Comparison of ENCODE assay signal across 8 cellular contexts in genomic region chr20:13261460-13262301, GRCh38. TPM values are rescaled to one million over a fixed set of nuclear protein-coding genes. Genes with fewer than 3 reads are reported as not detected.
A peak's percentile ranks its signal among the peaks of the same experiment; 100 is the strongest.
DNase-seq lines count a peak whose midpoint lies in the region; ATAC-seq and TF ChIP-seq lines count a peak whose summit lies in the region.

No MANE protein-coding gene starts in this region.

- intact Hi-C loops in left cardiac atrium (cut with DNase I) = loop anchor here in 1 of 2 donors (5.0 kb wide), 1 partner anchor 144 kb away; no protein-coding TSS in a partner anchor

- H3K27ac ChIP-seq in C4-2B = no peak overlapping the region

- TF ChIP-seq CTCF in C4-2B (conservative IDR thresholded peaks at IDR 0.05) = peak; percentile 81

- peak; percentile 76 for DNase-seq in RPMI7951 (ENCODE audit: low read depth)
- DNase-seq in activated effector memory CD4-positive, alpha-beta T cell treated with anti-CD3 and anti-CD28 coated beads, Interleukin-2, amount 50 U/mL, for 16 hours = peak; percentile 87
- DNase-seq in left cardiac atrium = peak; percentile 61
- DNase-seq in stimulated activated CD4-positive, alpha-beta T cell treated with anti-CD3 and anti-CD28 coated beads, Interleukin-12 subunit alpha, Interleukin-12 subunit beta, amount 100 ng/mL, for 24 hours (ENCODE audit: low read depth in 2 of 2) = peak; percentile 35 to 60
- DNase-seq in NOMO-1 treated with DMSO at 0.1 percent for 48 hours (lab: John Stamatoyannopoulos, UW; ENCODE audit: unreplicated experiment) = no peak

- peak; percentile 76 for ATAC-seq in GM18909 (IDR thresholded peaks at IDR 0.05; ENCODE audit: poor library complexity, unreplicated experiment)
- ATAC-seq in HG03457 (IDR thresholded peaks at IDR 0.05; ENCODE audit: unreplicated experiment) = peak; percentile 66
- peak; percentile 58 to 77 for ATAC-seq in left cardiac atrium

RNA-seq across cellular contexts. Expression of gene ISM1, which starts 40.6 kb away (rescaled TPM):
- total RNA-seq in RPMI7951 (2014; rRNA removed; shearing (Covaris generic)) = 0.39 and 0.48 TPM in 2 replicates
- 1 to 10 TPM; 1.7 to 2.2 TPM for total RNA-seq in left cardiac atrium
